8 cellular contexts compared by ENCODE assay signal in genomic region chr6:93418448-93419303, GRCh38. TPM values are rescaled to one million over a fixed set of nuclear protein-coding genes. Genes with fewer than 3 reads are reported as not detected.
DNase-seq lines count a peak whose midpoint lies in the region; ATAC-seq, FAIRE-seq and TF ChIP-seq lines count a peak whose summit lies in the region.

No MANE protein-coding gene starts in this region.

- no peak overlapping the region for H3K9ac ChIP-seq in mammary epithelial cell (ENCODE audit: insufficient read depth, low read length)
- H3K9ac ChIP-seq in kidney (ENCODE audit: low read length in 2 of 2): peak overlapping the region; percentile 52 to 55
- peak overlapping the region in 2 of 3 donors; percentile 18 to 33 for H3K9ac ChIP-seq in skeletal muscle tissue (ENCODE audit: low read depth in 1 of 3, low read length in 3 of 3)

- H3K4me2 ChIP-seq in mammary epithelial cell (ENCODE audit: insufficient read depth, low read depth, low read length): peak overlapping the region; percentile 79

- H4K20me1 ChIP-seq in mammary epithelial cell (ENCODE audit: insufficient read depth, low read length): no peaks in the 10 kb centered on the region

- FAIRE-seq in kidney (lab: Jason Lieb, UNC): no peak

- no peak overlapping the region for H3K27ac ChIP-seq in mammary epithelial cell (ENCODE audit: insufficient read depth, low read depth, low read length)
- H3K27ac ChIP-seq in kidney (ENCODE audit: low read depth in 2 of 2, low read length in 2 of 2): peak overlapping the region; percentile 32 to 55
- no peak overlapping the region for H3K27ac ChIP-seq in skeletal muscle tissue (ENCODE audit: low read depth, low read length)

- dilution Hi-C loops in mammary epithelial cell (cut with HindIII; ENCODE audit: low sequenced_read_pairs): no loop called here

- BruUV-seq in mammary epithelial cell (replicated peaks; lab: Mats Ljungman, UMichigan): no TSS peak

- in situ Hi-C loops in mammary epithelial cell (cut with MboI; ENCODE audit: low sequenced_read_pairs in 2 of 2): no loop called here

- H3K4me3 ChIP-seq in mammary epithelial cell (replicated peaks in 1 of 3; ENCODE audit: insufficient read depth in 1 of 3, low read depth in 2 of 3, low read length in 3 of 3): peak overlapping the region; percentile 22 to 37 (median 31)
- H3K4me3 ChIP-seq in kidney (ENCODE audit: low read length in 2 of 2): peak overlapping the region; percentile 91 to 92
- peak overlapping the region; percentile 55 to 75 (median 64) for H3K4me3 ChIP-seq in skeletal muscle tissue (ENCODE audit: low read length in 3 of 3)

- H3K27me3 ChIP-seq in mammary epithelial cell (ENCODE audit: insufficient read depth, low read length) (peaks cover 30% of the 10 kb centered on the region), skeletal muscle tissue (ENCODE audit: control insufficient read depth in 3 of 3, insufficient read depth in 3 of 3, low read length in 3 of 3) (peaks cover 43 to 65% (median 64%) of the 10 kb centered on the region in 3 donors)

- ATAC-seq in Right ventricle myocardium inferior: peak; percentile 23
- ATAC-seq in HG03139 (IDR thresholded peaks at IDR 0.05; ENCODE audit: unreplicated experiment): no peak

- TF ChIP-seq CTCF in mammary epithelial cell (conservative IDR thresholded peaks at IDR 0.05 in 1 of 2, IDR thresholded peaks at IDR 0.05 in 1 of 2; ENCODE audit: extremely low read depth in 1 of 2, insufficient read depth in 1 of 2, low read depth in 1 of 2, low read length in 2 of 2): no peak
- TF ChIP-seq CTCF in kidney (IDR thresholded peaks at IDR 0.05; ENCODE audit: borderline replicate concordance, extremely low read depth, insufficient read depth): peak; percentile 0

- peak; percentile 63 for DNase-seq in Right ventricle myocardium inferior (ENCODE audit: missing footprints)
- DNase-seq in cardiac septum (ENCODE audit: low spot score): no peak
- DNase-seq in NCI-H2227 treated with DMSO at 0.1 percent for 48 hours (lab: John Stamatoyannopoulos, UW): peak; percentile 36
- DNase-seq in mammary epithelial cell: no peak
- DNase-seq in kidney: peak; percentile 71
- DNase-seq in GOT3 (lab: John Stamatoyannopoulos, UW): no peak

- H3K36me3 ChIP-seq in mammary epithelial cell (ENCODE audit: insufficient read depth, low read length) (no peaks in the 10 kb centered on the region), kidney (ENCODE audit: control insufficient read depth in 1 of 2, insufficient read depth in 2 of 2, low read length in 2 of 2) (no peaks in the 10 kb centered on the region), skeletal muscle tissue (ENCODE audit: control insufficient read depth in 3 of 3, insufficient read depth in 3 of 3, low read length in 3 of 3) (no peaks in the 10 kb centered on the region)

- H3K9me3 ChIP-seq in mammary epithelial cell (replicated peaks; ENCODE audit: insufficient read depth, low read length) (no peaks in the 10 kb centered on the region), kidney (ENCODE audit: control insufficient read depth in 1 of 2, low read length in 2 of 2) (no peaks in the 10 kb centered on the region), skeletal muscle tissue (ENCODE audit: control insufficient read depth in 3 of 3, low read length in 3 of 3) (no peaks in the 10 kb centered on the region)

- peak overlapping the region; percentile 65 for H2AFZ ChIP-seq in mammary epithelial cell (ENCODE audit: low read depth, low read length)

- CTCF ChIA-PET in mammary epithelial cell (lab: Charles Lee; ENCODE audit: low non-redundant PET): no interaction called here

- 6% methylated on average over 3 of the region's 88 CpGs for WGBS in mammary epithelial cell (ENCODE audit: low coverage, missing lambda C conversion rate)

- intact Hi-C loops in Right ventricle myocardium inferior (cut with DNase I): no loop called here
- intact Hi-C loops in cardiac septum (cut with DNase I): no loop called here
- intact Hi-C loops in mammary epithelial cell (cut with micrococcal nuclease): no loop called here
- intact Hi-C loops in kidney (cut with DNase I): no loop called here

- H3K4me1 ChIP-seq in mammary epithelial cell (ENCODE audit: insufficient read depth, low read length) (peaks cover 13% of the 10 kb centered on the region), kidney (ENCODE audit: control insufficient read depth in 1 of 2, insufficient read depth in 1 of 2, low read depth in 1 of 2, low read length in 2 of 2) (peaks cover 0 to 2% of the 10 kb centered on the region in 2 donors), skeletal muscle tissue (ENCODE audit: control insufficient read depth in 3 of 3, insufficient read depth in 3 of 3, low read length in 3 of 3) (peaks cover 27 to 32% (median 31%) of the 10 kb centered on the region in 3 donors)

- H3K79me2 ChIP-seq in mammary epithelial cell (ENCODE audit: insufficient read depth, low read length): no peaks in the 10 kb centered on the region

RNA-seq across cellular contexts. Expression of gene EPHA7, which starts 0.7 kb away (rescaled TPM):
- total RNA-seq in Right ventricle myocardium inferior (1.3 TPM), cardiac septum (6.2 TPM), mammary epithelial cell (not detected), kidney (27.0 TPM), skeletal muscle tissue (8.4 TPM)
- polyA plus RNA-seq in mammary epithelial cell (not detected), kidney (ENCODE audit: insufficient read depth, low read depth, low replicate concordance) (2.6 TPM)
- polyA minus RNA-seq in mammary epithelial cell: not detected

Comparison
In these comparisons a context has a peak if more than half of its experiments do, and no peak if none do; other contexts are left out.
1. DNase-seq: peak in Right ventricle myocardium inferior (single experiment), NCI-H2227 treated with DMSO at 0.1 percent for 48 hours (single experiment) and kidney (single experiment); none in cardiac septum (single experiment), mammary epithelial cell (single experiment) and GOT3 (single experiment).
2. H3K27ac ChIP-seq: peak in kidney (2 of 2); none in mammary epithelial cell (single experiment) and skeletal muscle tissue (single experiment).
3. H3K4me3 ChIP-seq: peak in every context shown above with its lines; median percentile 92 in kidney; 64 in skeletal muscle tissue; 31 in mammary epithelial cell.